ENCODE assay signal across 8 cellular contexts in the genomic region with DNA sequence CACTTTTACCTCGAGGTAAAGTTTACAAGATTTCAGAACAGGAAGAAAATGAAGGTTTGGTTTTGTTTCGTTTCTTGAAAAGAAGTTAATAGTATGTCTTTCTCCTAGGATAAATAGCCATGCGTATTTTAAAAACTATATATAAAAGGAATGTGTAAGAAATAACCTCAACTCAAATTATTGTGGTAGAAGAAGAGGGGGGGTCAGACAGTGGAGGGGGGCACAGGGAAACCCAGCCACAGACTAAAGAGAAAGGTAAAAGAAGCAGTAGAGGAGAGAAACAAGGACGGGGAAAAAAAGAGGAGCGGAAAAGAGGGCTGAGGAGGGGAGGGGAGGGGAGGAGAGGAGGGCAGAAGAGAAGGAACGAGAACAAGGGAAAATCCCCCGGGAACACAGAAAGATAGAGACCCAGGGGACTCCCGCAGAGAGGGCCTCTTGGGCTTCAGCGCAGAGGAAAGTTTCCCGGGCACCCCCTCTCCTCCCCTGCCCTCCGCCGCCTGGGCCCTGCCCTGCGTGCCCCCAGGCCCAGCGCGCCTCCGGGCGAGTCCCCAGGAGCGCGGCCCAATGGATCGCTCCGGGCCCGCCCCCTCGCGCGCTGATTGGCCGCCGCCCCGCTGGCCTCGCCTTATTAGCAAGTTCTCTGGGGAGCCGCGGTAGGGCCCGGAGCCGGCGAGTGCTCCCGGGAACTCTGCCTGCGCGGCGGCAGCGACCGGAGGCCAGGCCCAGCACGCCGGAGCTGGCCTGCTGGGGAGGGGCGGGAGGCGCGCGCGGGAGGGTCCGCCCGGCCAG. TPM values are rescaled to one million over a fixed set of nuclear protein-coding genes. Genes with fewer than 3 reads are reported as not detected.
DNase-seq lines count a peak whose midpoint lies in the region; ATAC-seq and TF ChIP-seq lines count a peak whose summit lies in the region.

A gene (plus strand): TSS at position 656 of the 789 bp plus-strand sequence. CDS start 235 bp downstream, outside the sequence.

- H3K27ac Mint-ChIP-seq in CD4-positive, alpha-beta T cell: no peak within 1 kb of the TSS
- no peak within 1 kb of the TSS for H3K27ac Mint-ChIP-seq in activated naive CD4-positive, alpha-beta T cell treated with anti-CD3 and anti-CD28 coated beads, Interleukin-2, amount 50 U/mL, for 24 hours

- DNase-seq in CD4-positive, alpha-beta T cell: peak in 1 of 10 experiments; percentile 9
- DNase-seq in NCI-H510A (lab: John Stamatoyannopoulos, UW) (peak; percentile 78), head of caudate nucleus (peak; percentile 53 to 93 (median 84))

- peaks cover 90% of the 10 kb centered on the region for H3K27me3 ChIP-seq in CD4-positive, alpha-beta T cell (ENCODE audit: control insufficient read depth, insufficient read depth, low read length)
- H3K27me3 ChIP-seq in neutrophil: peaks cover 100% of the 10 kb centered on the region

- intact Hi-C loops in CD4-positive, alpha-beta T cell (cut with DNase I, micrococcal nuclease): no loop called here
- intact Hi-C loops in head of caudate nucleus (cut with DNase I): no loop called here

- H3K36me3 ChIP-seq in neutrophil: no peaks in the 10 kb centered on the region
- H3K36me3 ChIP-seq in urinary bladder (ENCODE audit: insufficient read depth): no peaks in the 10 kb centered on the region

- no peak for TF ChIP-seq CTCF in CD4-positive, alpha-beta T cell (IDR thresholded peaks at IDR 0.05)
- no peak for TF ChIP-seq CTCF in neutrophil (IDR thresholded peaks at IDR 0.05)

- H3K4me1 ChIP-seq in neutrophil (ENCODE audit: control insufficient read depth in 1 of 2, insufficient read depth in 1 of 2, low read depth in 1 of 2, low read length in 1 of 2) (peaks cover 15 to 20% of the 10 kb centered on the region in 2 experiments), urinary bladder (ENCODE audit: insufficient read depth) (peaks cover 1% of the 10 kb centered on the region)

- no peaks in the 10 kb centered on the region for H3K9me3 ChIP-seq in CD4-positive, alpha-beta T cell (ENCODE audit: control insufficient read depth, low read length)
- H3K9me3 ChIP-seq in neutrophil: no peaks in the 10 kb centered on the region

- H3K9me3 Mint-ChIP-seq in CD4-positive, alpha-beta T cell: no peaks in the 10 kb centered on the region
- no peaks in the 10 kb centered on the region for H3K9me3 Mint-ChIP-seq in activated naive CD4-positive, alpha-beta T cell treated with anti-CD3 and anti-CD28 coated beads, Interleukin-2, amount 50 U/mL, for 24 hours

- CTCF ChIA-PET in CD4-positive, alpha-beta T cell (lab: Charles Lee): no interaction called here

- H3K4me3 Mint-ChIP-seq in CD4-positive, alpha-beta T cell: peak within 1 kb of the TSS; percentile 89
- H3K4me3 Mint-ChIP-seq in activated naive CD4-positive, alpha-beta T cell treated with anti-CD3 and anti-CD28 coated beads, Interleukin-2, amount 50 U/mL, for 24 hours: peak within 1 kb of the TSS; percentile 84

- ATAC-seq in CD4-positive, alpha-beta T cell (ENCODE audit: poor library complexity): peak; percentile 61
- ATAC-seq in GM18909 (IDR thresholded peaks at IDR 0.05; ENCODE audit: poor library complexity, unreplicated experiment) (peak; percentile 92), HG03095 (IDR thresholded peaks at IDR 0.05; ENCODE audit: unreplicated experiment) (peak; percentile 94)

- H3K4me1 Mint-ChIP-seq in CD4-positive, alpha-beta T cell (ENCODE audit: low read depth): peaks cover 47% of the 10 kb centered on the region
- peaks cover 34% of the 10 kb centered on the region for H3K4me1 Mint-ChIP-seq in activated naive CD4-positive, alpha-beta T cell treated with anti-CD3 and anti-CD28 coated beads, Interleukin-2, amount 50 U/mL, for 24 hours

- no peak within 1 kb of the TSS for H3K27ac ChIP-seq in CD4-positive, alpha-beta T cell (ENCODE audit: low read depth, low read length)
- H3K27ac ChIP-seq in neutrophil (no peak within 1 kb of the TSS), urinary bladder (ENCODE audit: low read depth) (no peak within 1 kb of the TSS)

- POLR2A ChIA-PET in CD4-positive, alpha-beta T cell (lab: Charles Lee): no interaction called here

- H3K36me3 Mint-ChIP-seq in CD4-positive, alpha-beta T cell (ENCODE audit: low read depth): no peaks in the 10 kb centered on the region
- peaks cover 1% of the 10 kb centered on the region for H3K36me3 Mint-ChIP-seq in activated naive CD4-positive, alpha-beta T cell treated with anti-CD3 and anti-CD28 coated beads, Interleukin-2, amount 50 U/mL, for 24 hours

- peaks cover 88% of the 10 kb centered on the region for H3K27me3 Mint-ChIP-seq in CD4-positive, alpha-beta T cell
- H3K27me3 Mint-ChIP-seq in activated naive CD4-positive, alpha-beta T cell treated with anti-CD3 and anti-CD28 coated beads, Interleukin-2, amount 50 U/mL, for 24 hours: peaks cover 53% of the 10 kb centered on the region

- H3K4me3 ChIP-seq in neutrophil (ENCODE audit: low read depth in 1 of 2, low read length in 1 of 2) (peak within 1 kb of the TSS; percentile 30 to 41), urinary bladder (ENCODE audit: low read depth, low read length) (peak within 1 kb of the TSS; percentile 59)

- WGBS in urinary bladder: 3% methylated on average over 49 of the region's 49 CpGs

RNA-seq across cellular contexts. Expression of the gene that starts here (rescaled TPM):
- total RNA-seq in CD4-positive, alpha-beta T cell: not detected
- 4.7 TPM for total RNA-seq in urinary bladder
- polyA plus RNA-seq in urinary bladder: 15.2 TPM

Comparison
In these comparisons a context has a peak if more than half of its experiments do, and no peak if none do; other contexts are left out.
1. Peak in ATAC-seq in CD4-positive, alpha-beta T cell; RNA of the gene not detected or under 1 TPM.